In the genomic region with DNA sequence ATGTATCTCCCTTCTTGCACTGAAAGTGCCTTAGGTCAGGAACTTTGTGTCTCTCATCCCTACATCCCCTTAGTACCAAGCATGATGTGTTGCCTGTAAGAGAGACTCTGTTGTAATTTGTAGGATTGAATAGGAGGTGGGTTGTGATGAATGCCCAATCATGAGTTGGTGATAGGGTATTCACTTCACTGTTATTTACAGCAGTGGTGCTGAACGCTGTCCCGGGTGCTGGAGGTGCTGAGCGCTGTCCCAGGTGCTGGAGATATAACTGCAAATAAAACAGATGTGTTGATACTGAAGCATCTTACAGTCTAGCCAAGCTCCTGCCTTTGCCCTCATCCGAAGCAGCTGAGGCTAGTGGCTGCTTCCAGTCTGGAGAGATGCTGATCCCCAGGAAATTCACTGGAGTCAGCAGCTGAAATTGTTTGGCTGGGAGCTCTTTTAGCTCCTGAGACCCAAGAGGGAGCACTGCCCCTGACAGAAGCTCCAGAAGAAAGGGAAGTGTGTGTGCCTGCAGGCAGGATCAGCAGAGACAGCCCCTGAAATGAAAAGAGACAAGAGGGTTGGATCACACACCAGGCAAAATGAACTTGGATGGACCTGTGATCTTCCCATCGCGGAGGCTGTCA, we compare ENCODE assay signal across 10 cellular contexts.
DNase-seq lines count a peak whose midpoint lies in the region; ATAC-seq and TF ChIP-seq lines count a peak whose summit lies in the region.
"Had no signal": no experiment of that assay in that cellular context is flagged by ENCODE, and none has a peak within 500 bp of the region (broad histone marks: within the 10 kb centered on the region; RNA-seq: fewer than 3 reads in every experiment).

No MANE protein-coding gene starts in this region.

- H3K4me1 ChIP-seq in cardiac muscle cell (ENCODE audit: low read depth) (no peaks in the 10 kb centered on the region), BE2C (no peaks in the 10 kb centered on the region)

- no peaks in the 10 kb centered on the region for H3K36me3 Mint-ChIP-seq in type B pancreatic cell
- H3K36me3 Mint-ChIP-seq: CD8-positive, alpha-beta T cell; naive B cell had no signal

- H3K4me1 Mint-ChIP-seq in type B pancreatic cell (ENCODE audit: unreplicated experiment) = no peaks in the 10 kb centered on the region
- H3K4me1 Mint-ChIP-seq: naive B cell had no signal

- no peak overlapping the region for H3K27ac Mint-ChIP-seq in type B pancreatic cell
- H3K27ac Mint-ChIP-seq: CD8-positive, alpha-beta T cell; naive B cell had no signal

- intact Hi-C loops in Right ventricle myocardium inferior (cut with DNase I) = no loop called here

- no peaks in the 10 kb centered on the region for H3K27me3 ChIP-seq in cardiac muscle cell
- H3K27me3 ChIP-seq in BE2C = no peaks in the 10 kb centered on the region

- peaks cover 12% of the 10 kb centered on the region for H3K9me3 Mint-ChIP-seq in type B pancreatic cell

- H3K27ac ChIP-seq in cardiac muscle cell = no peak overlapping the region
- H3K27ac ChIP-seq in caudate nucleus (ENCODE audit: low read depth, low read length) = no peak overlapping the region

- no peak overlapping the region for H3K4me3 ChIP-seq in cardiac muscle cell
- no peak overlapping the region for H3K4me3 ChIP-seq in fibroblast of pulmonary artery (replicated peaks; ENCODE audit: low read depth, low read length)
- H3K4me3 ChIP-seq in BE2C (ENCODE audit: low read depth, low read length) = no peak overlapping the region

- H3K36me3 ChIP-seq in cardiac muscle cell (no peaks in the 10 kb centered on the region), BE2C (no peaks in the 10 kb centered on the region)

- no peak for TF ChIP-seq CTCF in cardiac muscle cell (IDR thresholded peaks at IDR 0.05; ENCODE audit: low read depth, low read length)
- no peak for TF ChIP-seq CTCF in fibroblast of pulmonary artery (IDR thresholded peaks at IDR 0.05; ENCODE audit: low read length, missing control alignments)
- TF ChIP-seq CTCF in type B pancreatic cell (conservative IDR thresholded peaks at IDR 0.05) = no peak
- no peak for TF ChIP-seq CTCF in BE2C (IDR thresholded peaks at IDR 0.05; ENCODE audit: low read depth, low read length)

- no peak overlapping the region for H3K4me3 Mint-ChIP-seq in type B pancreatic cell
- H3K4me3 Mint-ChIP-seq: CD8-positive, alpha-beta T cell; naive B cell had no signal

- ATAC-seq in Right ventricle myocardium inferior (no peak), GM21423 (IDR thresholded peaks at IDR 0.05; ENCODE audit: unreplicated experiment) (no peak)
- ATAC-seq: CD8-positive, alpha-beta T cell had no signal

- peak; percentile 16 to 73 for DNase-seq in cardiac muscle cell (ENCODE audit: low read depth in 1 of 2, low spot score in 1 of 2)
- no peak for DNase-seq in Right ventricle myocardium inferior (ENCODE audit: missing footprints)
- peak; percentile 15 for DNase-seq in RPMI8226
- DNase-seq in fibroblast of pulmonary artery (ENCODE audit: low read depth) = peak; percentile 33
- peak; percentile 77 for DNase-seq in type B pancreatic cell (ENCODE audit: extremely low spot score, unreplicated experiment)
- no peak for DNase-seq in BE2C
- no peak for DNase-seq in caudate nucleus (lab: John Stamatoyannopoulos, UW)
- DNase-seq: naive B cell had no signal

- no peaks in the 10 kb centered on the region for H3K9me3 ChIP-seq in cardiac muscle cell (ENCODE audit: low read depth)
- H3K9me3 ChIP-seq in BE2C = no peaks in the 10 kb centered on the region

- peaks cover 18% of the 10 kb centered on the region for H3K27me3 Mint-ChIP-seq in type B pancreatic cell

Comparison
In these comparisons a context has a peak if more than half of its experiments do, and no peak if none do; other contexts are left out.
1. DNase-seq: peak in cardiac muscle cell (2 of 2), RPMI8226 (single experiment), fibroblast of pulmonary artery (single experiment) and type B pancreatic cell (single experiment); none in Right ventricle myocardium inferior (single experiment), BE2C (single experiment) and caudate nucleus (0 of 61).